18 cellular contexts compared by ENCODE assay signal in genomic region chr16:69888005-69888560, GRCh38.
DNase-seq lines count a peak whose midpoint lies in the region; ATAC-seq, FAIRE-seq and TF ChIP-seq lines count a peak whose summit lies in the region.
"Had no signal": no experiment of that assay in that cellular context is flagged by ENCODE, and none has a peak within 500 bp of the region (broad histone marks: within the 10 kb centered on the region; RNA-seq: fewer than 3 reads in every experiment).

No MANE protein-coding gene starts in this region.

- BruUV-seq in GM12878 (replicated peaks; lab: Mats Ljungman, UMichigan), result no TSS peak

- no peaks in the 10 kb centered on the region for H3K9me3 Mint-ChIP-seq in mesothelial cell of epicardium
- H3K9me3 Mint-ChIP-seq: endodermal cell; HFFc6; stimulated activated naive CD8-positive, alpha-beta T cell treated with anti-CD3 and anti-CD28 coated beads, Interleukin-15, amount 100 ng/mL, for 72 hours had no signal

- H3K79me2 ChIP-seq in GM12878 (ENCODE audit: control insufficient read depth, insufficient read depth, low read length), result no peaks in the 10 kb centered on the region

- no peak overlapping the region for H3K4me3 Mint-ChIP-seq in mesothelial cell of epicardium
- H3K4me3 Mint-ChIP-seq: activated CD8-positive, alpha-beta T cell treated with anti-CD3 and anti-CD28 coated beads, Interleukin-2, amount 10 ng/mL, durations not matched to agents 7 days and 5 days; endodermal cell; HFFc6; stimulated activated naive CD8-positive, alpha-beta T cell treated with anti-CD3 and anti-CD28 coated beads, Interleukin-15, amount 100 ng/mL, for 72 hours had no signal

- FAIRE-seq in GM12878 (lab: Jason Lieb, UNC), result no peak

- no peaks in the 10 kb centered on the region for H3K4me1 ChIP-seq in GM12878 (ENCODE audit: control insufficient read depth, insufficient read depth, low read length)
- peaks cover 0 to 22% (median 10%) of the 10 kb centered on the region in 12 donors for H3K4me1 ChIP-seq in heart left ventricle
- H3K4me1 ChIP-seq: Peyer's patch had no signal

- POLR2A ChIA-PET in GM12878 (lab: Charles Lee), result no interaction called here

- H3K4me3 ChIP-seq in GM12878 (no peak overlapping the region), heart left ventricle (no peak overlapping the region)
- H3K4me3 ChIP-seq: left lung, Peyer's patch had no signal

- H4K20me1 ChIP-seq in GM12878 (ENCODE audit: control insufficient read depth, insufficient read depth), result no peaks in the 10 kb centered on the region

- H3K27me3 Mint-ChIP-seq in mesothelial cell of epicardium (ENCODE audit: low read depth), result no peaks in the 10 kb centered on the region
- H3K27me3 Mint-ChIP-seq: stimulated activated naive CD8-positive, alpha-beta T cell treated with anti-CD3 and anti-CD28 coated beads, Interleukin-15, amount 100 ng/mL, for 72 hours had no signal

- no peaks in the 10 kb centered on the region; a peak in 3 of 4 replicates for H3K36me3 ChIP-seq in GM12878 (ENCODE audit: control insufficient read depth in 2 of 2, insufficient read depth in 2 of 2, low read length in 1 of 2)
- peaks cover 0 to 27% (median 16%) of the 10 kb centered on the region in 9 donors for H3K36me3 ChIP-seq in heart left ventricle

- TF ChIP-seq RAD21 in GM12878 (IDR thresholded peaks at IDR 0.05; ENCODE audit: insufficient read depth, low read depth, low read length), result no peak

- RAD21 ChIA-PET in GM12878 (lab: Charles Lee; ENCODE audit: unreplicated experiment), result interaction anchor here (0.9 to 1.6 kb wide), 2 partner anchors 42 kb away, joined by 3 to 5 read pairs; no protein-coding TSS in a partner anchor

- TF ChIP-seq CTCF in GM12878 (IDR thresholded peaks at IDR 0.05 in 2 of 3, conservative IDR thresholded peaks at IDR 0.05 in 1 of 3; ENCODE audit: control insufficient read depth in 2 of 3, extremely low read depth in 1 of 3, insufficient read depth in 1 of 3, low read depth in 3 of 3, low read length in 3 of 3) (no peak), mesothelial cell of epicardium (IDR thresholded peaks at IDR 0.05; ENCODE audit: unreplicated experiment) (no peak), heart left ventricle (IDR thresholded peaks at IDR 0.05) (no peak)

- in situ Hi-C loops in GM12878 (cut with MboI), result no loop called here

- DNase-seq in Ammon's horn (ENCODE audit: low spot score) (peak; percentile 36), GM12878 (ENCODE audit: low read depth, low spot score) (peak; percentile 2), mesothelial cell of epicardium (ENCODE audit: low spot score in 2 of 2, unreplicated experiment in 2 of 2) (no peak), NCI-H1694 treated with DMSO at 0.1 percent for 48 hours (lab: John Stamatoyannopoulos, UW) (no peak), heart left ventricle (no peak), Right ventricle myocardium inferior (ENCODE audit: missing footprints) (no peak)
- DNase-seq: activated CD8-positive, alpha-beta T cell treated with anti-CD3 and anti-CD28 coated beads, Interleukin-2, amount 10 ng/mL, durations not matched to agents 7 days and 5 days; EL; endodermal cell; HFFc6; left lung; NCI-H82; Peyer's patch; stimulated activated CD4-positive, alpha-beta T cell treated with anti-CD3 and anti-CD28 coated beads, Interleukin-12 subunit alpha, Interleukin-12 subunit beta, amount 100 ng/mL, for 4 hours; stimulated activated naive CD8-positive, alpha-beta T cell treated with anti-CD3 and anti-CD28 coated beads, Interleukin-15, amount 100 ng/mL, for 72 hours had no signal

- H3K36me3 Mint-ChIP-seq in mesothelial cell of epicardium, result peaks cover 34% of the 10 kb centered on the region

- TF ChIP-seq POLR2A in GM12878 (IDR thresholded peaks at IDR 0.05; ENCODE audit: low read depth, low read length), result no peak
- TF ChIP-seq POLR2A in heart left ventricle (IDR thresholded peaks at IDR 0.05), result no peak

- CTCF ChIA-PET in GM12878 (lab: Yijun Ruan, JAX), result no interaction called here

- SMC1A ChIA-PET in GM12878 (lab: Charles Lee; ENCODE audit: uncharacterized antibody, unreplicated experiment), result interaction anchor here (0.7 kb wide), 2 partner anchors 84 to 92 kb away, joined by 3 to 4 read pairs; no protein-coding TSS in a partner anchor

- intact Hi-C loops in GM12878 (cut with micrococcal nuclease; ENCODE audit: unreplicated experiment) (no loop called here), heart left ventricle (cut with DNase I) (no loop called here), Right ventricle myocardium inferior (cut with DNase I) (no loop called here)

- H2AFZ ChIP-seq in GM12878 (ENCODE audit: control insufficient read depth, low read depth, low read length), result no peak overlapping the region

- no peaks in the 10 kb centered on the region for H3K27me3 ChIP-seq in GM12878 (replicated peaks in 1 of 2; ENCODE audit: control insufficient read depth in 2 of 2, insufficient read depth in 2 of 2, low read length in 1 of 2)
- H3K27me3 ChIP-seq in heart left ventricle, result no peaks in the 10 kb centered on the region
- H3K27me3 ChIP-seq: left lung, Peyer's patch had no signal

- H3K4me2 ChIP-seq in GM12878 (ENCODE audit: control insufficient read depth, insufficient read depth), result no peak overlapping the region

- no peak overlapping the region for H3K27ac ChIP-seq in GM12878 (ENCODE audit: control insufficient read depth, insufficient read depth)
- no peak overlapping the region for H3K27ac ChIP-seq in heart left ventricle
- H3K27ac ChIP-seq: left lung, Peyer's patch, VCaP had no signal

- H3K4me1 Mint-ChIP-seq in mesothelial cell of epicardium, result peaks cover 22% of the 10 kb centered on the region

- peak; percentile 54 for ATAC-seq in GM21619 (IDR thresholded peaks at IDR 0.05; ENCODE audit: unreplicated experiment)
- ATAC-seq in GM12878, result peak; percentile 72
- no peak for ATAC-seq in HG03135 (IDR thresholded peaks at IDR 0.05; ENCODE audit: unreplicated experiment)
- ATAC-seq in heart left ventricle, result no peak
- no peak for ATAC-seq in Right ventricle myocardium inferior
- ATAC-seq: activated CD8-positive, alpha-beta T cell treated with anti-CD3 and anti-CD28 coated beads, Interleukin-2, amount 10 ng/mL, durations not matched to agents 7 days and 5 days; left lung; stimulated activated naive CD8-positive, alpha-beta T cell treated with anti-CD3 and anti-CD28 coated beads, Interleukin-15, amount 100 ng/mL, for 72 hours had no signal

- H3K9me3 ChIP-seq in GM12878 (replicated peaks; ENCODE audit: control insufficient read depth, insufficient read depth, low read length) (no peaks in the 10 kb centered on the region), heart left ventricle (peaks cover 0 to 3% (median 0%) of the 10 kb centered on the region in 12 donors)
- H3K9me3 ChIP-seq: left lung, Peyer's patch had no signal

- H3K27ac Mint-ChIP-seq in mesothelial cell of epicardium, result peak overlapping the region; percentile 83
- H3K27ac Mint-ChIP-seq: activated CD8-positive, alpha-beta T cell treated with anti-CD3 and anti-CD28 coated beads, Interleukin-2, amount 10 ng/mL, durations not matched to agents 7 days and 5 days; endodermal cell; HFFc6; stimulated activated naive CD8-positive, alpha-beta T cell treated with anti-CD3 and anti-CD28 coated beads, Interleukin-15, amount 100 ng/mL, for 72 hours had no signal

- no peak for TF ChIP-seq EP300 in GM12878 (IDR thresholded peaks at IDR 0.05; ENCODE audit: borderline replicate concordance in 1 of 2, control insufficient read depth in 1 of 2, low read depth in 2 of 2, low read length in 2 of 2)

- H3K9ac ChIP-seq in GM12878 (ENCODE audit: control insufficient read depth, insufficient read depth, low read length), result no peak overlapping the region

- WGBS in GM12878 (ENCODE audit: insufficient coverage, insufficient replicate concordance, low lambda C conversion rate, missing lambda C conversion rate), result 73% methylated on average over 15 of the region's 15 CpGs
- WGBS in heart left ventricle, 4 donors, result 93 to 96% (median 95%) methylated on average over 15 of the region's 15 CpGs

TF ChIP-seq in GM12878, 131 proteins besides CTCF, POLR2A, EP300 and RAD21 (continues in another document):
- TF ChIP-seq USF2 (IDR thresholded peaks at IDR 0.05; ENCODE audit: borderline replicate concordance, low read depth, low read length), result no peak
- TF ChIP-seq NBN (IDR thresholded peaks at IDR 0.05), result no peak
- no peak for TF ChIP-seq RELB (IDR thresholded peaks at IDR 0.05; ENCODE audit: low read depth)
- no peak for TF ChIP-seq RBBP5 (conservative IDR thresholded peaks at IDR 0.05)
- no peak for TF ChIP-seq SUZ12 (IDR thresholded peaks at IDR 0.05; ENCODE audit: unreplicated experiment)
- peak; percentile 24; the same call in 1 of the 2 replicates for TF ChIP-seq HDGF (IDR thresholded peaks at IDR 0.05)
- TF ChIP-seq SMAD5 (IDR thresholded peaks at IDR 0.05; ENCODE audit: low read depth), result no peak
- no peak for TF ChIP-seq EGR1 (IDR thresholded peaks at IDR 0.05; ENCODE audit: borderline replicate concordance in 1 of 2, low read depth in 2 of 2, low read length in 2 of 2)
- TF ChIP-seq ZBED1 (IDR thresholded peaks at IDR 0.05; ENCODE audit: borderline replicate concordance), result no peak

Comparison
In these comparisons a context has a peak if more than half of its experiments do, and no peak if none do; other contexts are left out.
1. DNase-seq: peak in Ammon's horn (single experiment) and GM12878 (single experiment); none in mesothelial cell of epicardium (0 of 2), NCI-H1694 treated with DMSO at 0.1 percent for 48 hours (single experiment), heart left ventricle (0 of 5) and Right ventricle myocardium inferior (single experiment).
2. ATAC-seq: peak in GM21619 (single experiment) and GM12878 (single experiment); none in HG03135 (single experiment), heart left ventricle (0 of 4) and Right ventricle myocardium inferior (single experiment).